In the genomic region with DNA sequence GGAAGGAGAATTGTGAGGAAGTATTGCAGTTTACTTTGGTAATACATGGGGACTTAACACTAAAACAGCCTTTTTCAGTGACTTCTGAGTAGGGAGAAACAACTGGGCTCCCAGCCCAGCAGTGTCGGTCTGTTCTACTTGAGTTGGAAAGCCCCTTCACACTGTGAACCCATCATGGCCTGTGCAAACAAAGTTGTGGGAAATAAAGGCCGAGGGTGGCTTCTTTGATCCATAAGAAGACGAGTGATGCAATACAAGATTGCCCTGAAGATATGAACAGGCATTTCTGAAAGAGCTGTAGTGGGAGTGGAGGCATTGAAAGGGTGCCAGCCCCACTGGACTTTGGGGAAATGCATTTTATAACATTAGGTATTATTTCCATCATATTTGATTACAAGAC, we compare ENCODE assay signal across 19 cellular contexts. TPM values are rescaled to one million over a fixed set of nuclear protein-coding genes. Genes with fewer than 3 reads are reported as not detected.
DNase-seq lines count a peak whose midpoint lies in the region; ATAC-seq and TF ChIP-seq lines count a peak whose summit lies in the region.
"Had no signal": no experiment of that assay in that cellular context is flagged by ENCODE, and none has a peak within 500 bp of the region (broad histone marks: within the 10 kb centered on the region; RNA-seq: fewer than 3 reads in every experiment).

No MANE protein-coding gene starts in this region.

- no peaks in the 10 kb centered on the region for H3K36me3 ChIP-seq in left lung
- no peaks in the 10 kb centered on the region for H3K36me3 ChIP-seq in upper lobe of right lung
- H3K36me3 ChIP-seq: BLaER1 had no signal

- H3K36me3 Mint-ChIP-seq in activated CD8-positive, alpha-beta memory T cell treated with anti-CD3 and anti-CD28 coated beads, Interleukin-2, amount 10 ng/mL, durations not matched to agents 7 days and 5 days = no peaks in the 10 kb centered on the region
- H3K36me3 Mint-ChIP-seq: CD14-positive monocyte; CD4-positive, alpha-beta memory T cell had no signal

- ATAC-seq in activated CD8-positive, alpha-beta memory T cell treated with anti-CD3 and anti-CD28 coated beads, Interleukin-2, amount 10 ng/mL, durations not matched to agents 7 days and 5 days = no peak
- ATAC-seq in left lung (peak; percentile 77), upper lobe of right lung (peak; percentile 11), omental fat pad (ENCODE audit: low FRiP score) (no peak), GM21528 (IDR thresholded peaks at IDR 0.05; ENCODE audit: low FRiP score, unreplicated experiment) (no peak)

- H3K27ac ChIP-seq in left lung (no peak overlapping the region), upper lobe of right lung (no peak overlapping the region)
- H3K27ac ChIP-seq: BLaER1 had no signal

- no peaks in the 10 kb centered on the region for H3K4me1 ChIP-seq in left lung
- no peaks in the 10 kb centered on the region for H3K4me1 ChIP-seq in upper lobe of right lung

- no peaks in the 10 kb centered on the region for H3K4me1 Mint-ChIP-seq in activated CD8-positive, alpha-beta memory T cell treated with anti-CD3 and anti-CD28 coated beads, Interleukin-2, amount 10 ng/mL, durations not matched to agents 7 days and 5 days
- H3K4me1 Mint-ChIP-seq: CD14-positive monocyte; CD4-positive, alpha-beta memory T cell had no signal

- no peak for TF ChIP-seq CTCF in left lung (IDR thresholded peaks at IDR 0.05)
- no peak for TF ChIP-seq CTCF in upper lobe of right lung (IDR thresholded peaks at IDR 0.05)
- no peak for TF ChIP-seq CTCF in omental fat pad (IDR thresholded peaks at IDR 0.05)

- CTCF ChIA-PET in activated CD8-positive, alpha-beta memory T cell treated with anti-CD3 and anti-CD28 coated beads, Interleukin-2, amount 10 ng/mL, durations not matched to agents 7 days and 5 days (lab: Charles Lee) = interaction anchor here (0.7 kb wide), 1 partner anchor 21 kb away, joined by 3 read pairs; no protein-coding TSS in a partner anchor

- peaks cover 16% of the 10 kb centered on the region for H3K27me3 Mint-ChIP-seq in activated CD8-positive, alpha-beta memory T cell treated with anti-CD3 and anti-CD28 coated beads, Interleukin-2, amount 10 ng/mL, durations not matched to agents 7 days and 5 days

- peak; percentile 22 for DNase-seq in activated CD8-positive, alpha-beta memory T cell treated with anti-CD3 and anti-CD28 coated beads, Interleukin-2, amount 10 ng/mL, durations not matched to agents 7 days and 5 days
- DNase-seq in activated CD8-positive, alpha-beta memory T cell treated with anti-CD3 and anti-CD28 coated beads for 24 hours = no peak
- DNase-seq in RPMI7951 (ENCODE audit: low read depth) (peak; percentile 15), left lung (no peak), upper lobe of right lung (no peak), omental fat pad (ENCODE audit: low spot score) (no peak), NCI-H345 treated with DMSO at 0.1 percent for 48 hours (lab: John Stamatoyannopoulos, UW; ENCODE audit: unreplicated experiment) (no peak)
- DNase-seq: 8988T; CD4-positive, alpha-beta memory T cell; DMS153; DMS79; GDM1; H9 had no signal

- no peak overlapping the region for H3K4me3 Mint-ChIP-seq in activated CD8-positive, alpha-beta memory T cell treated with anti-CD3 and anti-CD28 coated beads, Interleukin-2, amount 10 ng/mL, durations not matched to agents 7 days and 5 days
- H3K4me3 Mint-ChIP-seq: CD14-positive monocyte; CD4-positive, alpha-beta memory T cell; H9 had no signal

- no peaks in the 10 kb centered on the region for H3K9me3 Mint-ChIP-seq in activated CD8-positive, alpha-beta memory T cell treated with anti-CD3 and anti-CD28 coated beads, Interleukin-2, amount 10 ng/mL, durations not matched to agents 7 days and 5 days (ENCODE audit: low read depth)
- H3K9me3 Mint-ChIP-seq: CD4-positive, alpha-beta memory T cell; H9 had no signal

- H3K27ac Mint-ChIP-seq in activated CD8-positive, alpha-beta memory T cell treated with anti-CD3 and anti-CD28 coated beads, Interleukin-2, amount 10 ng/mL, durations not matched to agents 7 days and 5 days = no peak overlapping the region
- H3K27ac Mint-ChIP-seq: CD4-positive, alpha-beta memory T cell; H9 had no signal

- no peaks in the 10 kb centered on the region for H3K9me3 ChIP-seq in left lung
- no peaks in the 10 kb centered on the region for H3K9me3 ChIP-seq in upper lobe of right lung
- H3K9me3 ChIP-seq: BLaER1 had no signal

- intact Hi-C loops in left lung (cut with DNase I) = no loop called here
- intact Hi-C loops in upper lobe of right lung (cut with DNase I) = no loop called here

- H3K4me3 ChIP-seq in left lung (no peak overlapping the region), upper lobe of right lung (no peak overlapping the region)
- H3K4me3 ChIP-seq: BLaER1 had no signal

- H3K27me3 ChIP-seq in left lung (no peaks in the 10 kb centered on the region), upper lobe of right lung (no peaks in the 10 kb centered on the region)
- H3K27me3 ChIP-seq: BLaER1 had no signal

RNA-seq across cellular contexts. Expression of a gene that starts 28.3 kb away (rescaled TPM):
- total RNA-seq in activated CD8-positive, alpha-beta memory T cell treated with anti-CD3 and anti-CD28 coated beads, Interleukin-2, amount 10 ng/mL, durations not matched to agents 7 days and 5 days = not detected
- total RNA-seq in RPMI7951 (2014; rRNA removed; shearing (Covaris generic)) = not detected in 2 replicates
- total RNA-seq in left lung (not detected), upper lobe of right lung (not detected), omental fat pad (not detected)
- total RNA-seq: A673; CD4-positive, alpha-beta memory T cell; Daoy; H1; H9 had no signal

Comparison
In these comparisons a context has a peak if more than half of its experiments do, and no peak if none do; other contexts are left out.
1. DNase-seq: peak in activated CD8-positive, alpha-beta memory T cell treated with anti-CD3 and anti-CD28 coated beads, Interleukin-2, amount 10 ng/mL, durations not matched to agents 7 days and 5 days (single experiment) and RPMI7951 (single experiment); none in activated CD8-positive, alpha-beta memory T cell treated with anti-CD3 and anti-CD28 coated beads for 24 hours (single experiment), left lung (0 of 2), upper lobe of right lung (single experiment), omental fat pad (single experiment) and NCI-H345 treated with DMSO at 0.1 percent for 48 hours (single experiment).
2. ATAC-seq: peak in left lung (single experiment) and upper lobe of right lung (single experiment); none in activated CD8-positive, alpha-beta memory T cell treated with anti-CD3 and anti-CD28 coated beads, Interleukin-2, amount 10 ng/mL, durations not matched to agents 7 days and 5 days (single experiment), omental fat pad (single experiment) and GM21528 (single experiment).